Comparison of ENCODE assay signal across 25 cellular contexts in the genomic region with DNA sequence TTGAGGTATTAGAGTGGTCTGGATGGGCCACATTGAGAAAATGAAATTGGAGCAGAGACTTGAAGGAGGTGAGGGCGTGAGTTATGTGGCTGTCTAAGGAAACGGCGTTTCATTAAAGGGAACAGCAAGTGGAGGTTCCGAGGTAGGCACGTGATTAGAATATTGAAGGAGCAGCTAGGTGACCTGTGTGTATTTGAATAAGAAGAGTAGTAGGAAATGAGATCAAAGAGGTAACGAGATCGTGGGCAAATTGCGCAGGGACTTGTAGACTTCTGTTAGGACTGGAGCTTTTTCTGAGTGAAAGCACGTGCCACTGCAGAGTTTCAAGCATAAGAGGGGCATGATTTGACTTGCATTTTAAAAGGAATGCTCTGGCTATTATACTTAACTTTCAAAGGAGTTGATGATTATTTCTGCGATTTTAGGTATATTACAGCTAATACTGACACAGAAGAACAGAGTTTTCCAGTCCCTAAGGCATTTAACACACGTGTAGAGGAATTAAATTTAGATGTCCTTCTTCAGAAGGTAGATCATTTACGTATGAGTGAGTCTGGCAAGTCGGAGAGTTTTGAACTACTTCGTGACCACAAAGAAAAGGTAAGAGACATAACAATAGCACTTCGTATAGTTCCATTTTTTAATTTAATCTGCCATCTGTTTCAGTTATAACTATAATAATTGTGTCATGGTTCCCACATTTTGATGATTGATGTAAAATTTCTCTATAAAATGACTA. TPM values are rescaled to one million over a fixed set of nuclear protein-coding genes. Genes with fewer than 3 reads are reported as not detected.
DNase-seq lines count a peak whose midpoint lies in the region; ATAC-seq, FAIRE-seq and TF ChIP-seq lines count a peak whose summit lies in the region.
"Had no signal": no experiment of that assay in that cellular context is flagged by ENCODE, and none has a peak within 500 bp of the region (broad histone marks: within the 10 kb centered on the region; RNA-seq: fewer than 3 reads in every experiment).

No MANE protein-coding gene starts in this region.

- in situ Hi-C loops in K562 (cut with MboI): loop anchor here (10.0 kb wide), 1 partner anchor 281 kb away; no protein-coding TSS in a partner anchor

- H3K9me3 ChIP-seq in K562 (replicated peaks; ENCODE audit: control insufficient read depth, insufficient read depth, low read depth, low read length): no peaks in the 10 kb centered on the region
- H3K9me3 ChIP-seq in upper lobe of left lung: no peaks in the 10 kb centered on the region

- no peaks in the 10 kb centered on the region for H3K4me1 ChIP-seq in K562 (replicated peaks in 1 of 2; ENCODE audit: control insufficient read depth in 2 of 2, insufficient read depth in 2 of 2, low read length in 2 of 2)
- H3K4me1 ChIP-seq in foreskin keratinocyte: peaks cover 6% of the 10 kb centered on the region
- no peaks in the 10 kb centered on the region for H3K4me1 ChIP-seq in upper lobe of left lung
- H3K4me1 ChIP-seq: Caco-2 had no signal

- TF ChIP-seq EP300 in K562 (IDR thresholded peaks at IDR 0.05; ENCODE audit: low read length): no peak
- TF ChIP-seq EP300 in upper lobe of left lung (IDR thresholded peaks at IDR 0.05): no peak

- BruUV-seq in K562 (replicated peaks; lab: Mats Ljungman, UMichigan): no TSS peak

- WGBS in K562 (ENCODE audit: insufficient coverage, low coverage, missing lambda C conversion rate): 3% methylated on average over 15 of the region's 15 CpGs
- WGBS in upper lobe of left lung, 2 donors: 73 to 76% methylated on average over 15 of the region's 15 CpGs

- no peak for TF ChIP-seq CTCF in K562 (IDR thresholded peaks at IDR 0.05 in 2 of 3, conservative IDR thresholded peaks at IDR 0.05 in 1 of 3; ENCODE audit: insufficient read depth in 2 of 3, low read depth in 1 of 3, low read length in 3 of 3)
- TF ChIP-seq CTCF in foreskin keratinocyte (conservative IDR thresholded peaks at IDR 0.05): no peak
- TF ChIP-seq CTCF in upper lobe of left lung (IDR thresholded peaks at IDR 0.05): no peak

- no peak overlapping the region for H3K4me2 ChIP-seq in K562 (ENCODE audit: insufficient read depth, low read length)
- H3K4me2 ChIP-seq: KMS-11 had no signal

- no peak overlapping the region for H3K27ac ChIP-seq in K562 (ENCODE audit: extremely low read depth, low read depth, low read length)
- no peak overlapping the region for H3K27ac ChIP-seq in foreskin keratinocyte
- H3K27ac ChIP-seq in upper lobe of left lung: no peak overlapping the region
- H3K27ac ChIP-seq: KMS-11, RWPE1 had no signal

- POLR2A ChIA-PET in K562 (lab: Yijun Ruan, JAX): interaction anchor here (1.0 kb wide), 1 partner anchor 27 kb away, joined by 3 read pairs; no protein-coding TSS in a partner anchor

- H3K36me3 ChIP-seq in K562 (ENCODE audit: control insufficient read depth, insufficient read depth, low read length) (no peaks in the 10 kb centered on the region), upper lobe of left lung (no peaks in the 10 kb centered on the region)

- intact Hi-C loops in K562 (cut with micrococcal nuclease): loop anchor here (5.0 kb wide), 1 partner anchor 76 kb away; no protein-coding TSS in a partner anchor

- no peak overlapping the region for H3K9ac ChIP-seq in K562 (ENCODE audit: insufficient read depth in 1 of 2, low read depth in 2 of 2, low read length in 2 of 2)
- H3K9ac ChIP-seq: KMS-11 had no signal

- peak overlapping the region; percentile 44; the same call in 1 of the 2 replicates for H2AFZ ChIP-seq in K562 (ENCODE audit: low read depth, low read length)

- FAIRE-seq in K562 (lab: Jason Lieb, UNC): no peak
- FAIRE-seq: GM12878, H1 had no signal

- H3K9me1 ChIP-seq in K562 (ENCODE audit: control insufficient read depth, insufficient read depth, low read length): no peaks in the 10 kb centered on the region

- TF ChIP-seq RAD21 in K562 (CRISPR knock-in tag; conservative IDR thresholded peaks at IDR 0.05 in 1 of 2, IDR thresholded peaks at IDR 0.05 in 1 of 2): no peak

- TF ChIP-seq POLR2A in K562 (conservative IDR thresholded peaks at IDR 0.05) (no peak), upper lobe of left lung (IDR thresholded peaks at IDR 0.05) (no peak)

- H3K4me3 ChIP-seq in K562: no peak overlapping the region
- peak overlapping the region in 3 of 4 donors; percentile 19 to 31 (median 21) for H3K4me3 ChIP-seq in upper lobe of left lung
- H3K4me3 ChIP-seq: GM12878 had no signal

- no peak for DNase-seq in K562 (ENCODE audit: extremely low read depth in 1 of 4, low spot score in 3 of 4)
- peak; percentile 42 to 66 for DNase-seq in foreskin keratinocyte
- peak; percentile 4 for DNase-seq in left kidney (ENCODE audit: low read depth, low spot score)
- peak in 1 of 2 donors; percentile 53 for DNase-seq in upper lobe of left lung
- no peak for DNase-seq in NCI-H446 treated with DMSO at 0.1 percent for 48 hours (lab: John Stamatoyannopoulos, UW)
- no peak for DNase-seq in T-helper 9 cell
- DNase-seq in NOMO-1 treated with DMSO at 0.1 percent for 48 hours (lab: John Stamatoyannopoulos, UW; ENCODE audit: unreplicated experiment): no peak
- DNase-seq: C1 segment of cervical spinal cord; Caco-2; CD8-positive, alpha-beta T cell; DMS79; EL; GDM1; HCEC 1CT; IMR-90; NCI-H1048; NCI-H1417; NCI-H1694; NCI-H2029 treated with DMSO at 0.1 percent for 48 hours; NCI-H526 treated with DMSO at 0.1 percent for 48 hours; SHP77 had no signal

- H3K27me3 ChIP-seq in K562 (ENCODE audit: control insufficient read depth in 2 of 2, insufficient read depth in 2 of 2, low read length in 2 of 2) (no peaks in the 10 kb centered on the region; a peak in 2 of 5 replicates), foreskin keratinocyte (no peaks in the 10 kb centered on the region), upper lobe of left lung (no peaks in the 10 kb centered on the region)

- H4K20me1 ChIP-seq in K562 (replicated peaks; ENCODE audit: control insufficient read depth, insufficient read depth, low read length): no peaks in the 10 kb centered on the region

- CTCF ChIA-PET in K562 (lab: Yijun Ruan, JAX; ENCODE audit: low intra/inter-chr PET ratio): no interaction called here

- no peaks in the 10 kb centered on the region for H3K79me2 ChIP-seq in K562 (ENCODE audit: control insufficient read depth, insufficient read depth, low read length)

- no peak for ATAC-seq in K562
- ATAC-seq in foreskin keratinocyte: peak; percentile 26
- ATAC-seq in upper lobe of left lung (ENCODE audit: low FRiP score in 2 of 2): peak in 1 of 2 donors; percentile 26
- ATAC-seq: CD8-positive, alpha-beta T cell; GM12878 had no signal

TF ChIP-seq in K562, 482 proteins besides CTCF, POLR2A, EP300 and RAD21:
- TF ChIP-seq BHLHE40 (IDR thresholded peaks at IDR 0.05; ENCODE audit: low read length) (0 out of 2 replicates have a peak, but pooled peaks have one; percentile 7), CEBPB (tag; IDR thresholded peaks at IDR 0.05) (no peak)
- TF ChIP-seq, protein P1, sequence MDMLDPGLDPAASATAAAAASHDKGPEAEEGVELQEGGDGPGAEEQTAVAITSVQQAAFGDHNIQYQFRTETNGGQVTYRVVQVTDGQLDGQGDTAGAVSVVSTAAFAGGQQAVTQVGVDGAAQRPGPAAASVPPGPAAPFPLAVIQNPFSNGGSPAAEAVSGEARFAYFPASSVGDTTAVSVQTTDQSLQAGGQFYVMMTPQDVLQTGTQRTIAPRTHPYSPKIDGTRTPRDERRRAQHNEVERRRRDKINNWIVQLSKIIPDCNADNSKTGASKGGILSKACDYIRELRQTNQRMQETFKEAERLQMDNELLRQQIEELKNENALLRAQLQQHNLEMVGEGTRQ (CRISPR knock-in tag; IDR thresholded peaks at IDR 0.05): 0 out of 2 replicates have a peak, but pooled peaks have one; percentile 4
TF ChIP-seq in K562: peak in this region for 2.

RNA-seq across cellular contexts. Expression of a gene that starts 48.7 kb away (rescaled TPM):
- total RNA-seq in K562 (2011; cell fraction: chromatin; rRNA removed; ENCODE audit: low replicate concordance): 1.2 and 6.3 TPM in 2 replicates
- total RNA-seq in K562 (2011; cell fraction: nucleolus; rRNA removed): 0.79 and 1.2 TPM in 2 replicates
- total RNA-seq in K562 (2011; cell fraction: nucleoplasm; rRNA removed): 3.1 and 3.7 TPM in 2 replicates
- total RNA-seq in K562 (2014; rRNA removed): 1.5 and 2.8 TPM in 2 replicates
- total RNA-seq in K562 (2014; rRNA removed; fragmentation: Illumina TruSeq; extraction: Trizol): 4.2 and 4.7 TPM in 2 replicates
- 3.5 and 4.3 TPM in 2 replicates for total RNA-seq in K562 (2015; rRNA removed; fragmentation: Illumina TruSeq; extraction: Trizol)
- total RNA-seq in K562 (2021): 2.2 and 2.7 TPM in 2 replicates
- 1.2 and 2.3 TPM in 2 replicates for polyA plus RNA-seq in K562 (2011; rRNA removed)
- polyA plus RNA-seq in K562 (2011; cell fraction: cytosol; rRNA removed): 0.37 and 0.59 TPM in 2 replicates
- polyA plus RNA-seq in K562 (2011; cell fraction: nucleus; rRNA removed): 0.73 and 0.87 TPM in 2 replicates
- 2.4 and 2.7 TPM in 2 replicates for polyA plus RNA-seq in K562 (2012)
- 3.1 and 4.2 TPM in 2 replicates for polyA plus RNA-seq in K562 (2014; fragmentation: Illumina TruSeq; extraction: Trizol)
- polyA plus RNA-seq in K562 (2014; fragmentation: Nextera tagmentation; extraction: Ambion mirVana): 1 to 10 TPM; 1.8 to 3.7 TPM
- 1.9 and 2.6 TPM in 2 replicates for polyA plus RNA-seq in K562 (2014; rRNA removed)
- 1.8 and 2.0 TPM in 2 replicates for polyA minus RNA-seq in K562 (2011; rRNA and poly(A)+ RNA removed)
- 1.1 TPM in 1 of 2 replicates, not detected in the other for polyA minus RNA-seq in K562 (2011; cell fraction: cytosol; rRNA and poly(A)+ RNA removed)
- polyA minus RNA-seq in K562 (2011; cell fraction: nucleus; rRNA and poly(A)+ RNA removed): 1.7 and 2.2 TPM in 2 replicates
- total RNA-seq in foreskin keratinocyte: 2.4 and 3.5 TPM in 2 replicates
- 1.7 and 2.5 TPM in 2 replicates for polyA plus RNA-seq in foreskin keratinocyte
- 10 to 100 TPM in 5 of 6 donors, 1 to 10 TPM in 1; 9.3 to 31.9 (median 17.0) TPM for total RNA-seq in upper lobe of left lung

Comparison
In these comparisons a context has a peak if more than half of its experiments do, and no peak if none do; other contexts are left out.
1. DNase-seq: peak in foreskin keratinocyte (2 of 2) and left kidney (single experiment); none in K562 (0 of 4), NCI-H446 treated with DMSO at 0.1 percent for 48 hours (single experiment), T-helper 9 cell (single experiment) and NOMO-1 treated with DMSO at 0.1 percent for 48 hours (single experiment).